11 cellular contexts compared by ENCODE assay signal in the genomic region with DNA sequence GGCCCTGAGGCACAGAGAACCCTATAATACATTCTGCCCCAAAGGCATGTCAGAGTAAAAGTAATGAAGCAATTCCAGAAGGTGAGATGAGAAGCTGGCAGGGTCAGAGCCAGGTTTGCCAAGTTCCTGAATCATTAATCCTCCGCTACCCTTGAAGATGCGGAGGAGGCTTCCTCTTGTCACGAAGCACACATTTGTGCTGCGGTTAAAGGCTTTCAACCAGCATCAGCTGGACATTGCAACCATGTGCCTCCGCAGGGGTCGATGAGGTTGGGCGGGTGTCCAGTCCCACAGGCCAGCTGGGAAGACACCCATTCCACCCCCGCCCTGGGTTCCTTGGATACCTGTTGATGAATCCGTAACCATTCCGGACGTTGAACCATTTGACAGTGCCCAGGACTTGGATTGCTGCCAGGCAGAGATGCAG. TPM values are rescaled to one million over a fixed set of nuclear protein-coding genes. Genes with fewer than 3 reads are reported as not detected.
A peak's percentile ranks its signal among the peaks of the same experiment; 100 is the strongest.
DNase-seq lines count a peak whose midpoint lies in the region; ATAC-seq and TF ChIP-seq lines count a peak whose summit lies in the region.
"Had no signal": no experiment of that assay in that cellular context is flagged by ENCODE, and none has a peak within 500 bp of the region (broad histone marks: within the 10 kb centered on the region; RNA-seq: fewer than 3 reads in every experiment).

No MANE protein-coding gene starts in this region.

- DNase-seq in right cardiac atrium (peak in 2 of 3 donors; percentile 41 to 57), Right ventricle myocardium inferior (ENCODE audit: missing footprints) (no peak), WTC11 (ENCODE audit: low spot score) (no peak), kidney glomerular epithelial cell (lab: John Stamatoyannopoulos, UW) (peak; percentile 85), transverse colon (no peak), cortex of kidney (lab: John Stamatoyannopoulos, UW) (no peak), D341Med (ENCODE audit: low spot score) (no peak)
- no peak for DNase-seq in effector CD8-positive, alpha-beta T cell (lab: John Stamatoyannopoulos, UW)
- DNase-seq: NCI-H446, T-helper 9 cell had no signal

- peaks cover 56% of the 10 kb centered on the region for H3K27me3 Mint-ChIP-seq in WTC11 (ENCODE audit: low read depth)

- H3K4me1 ChIP-seq in right cardiac atrium (ENCODE audit: control insufficient read depth, insufficient read depth, low read length) (peaks cover 12% of the 10 kb centered on the region), transverse colon (peaks cover 26 to 56% (median 47%) of the 10 kb centered on the region in 4 donors)

- ATAC-seq in right cardiac atrium (no peak), Right ventricle myocardium inferior (no peak), WTC11 (no peak)

- H3K4me3 ChIP-seq in right cardiac atrium (ENCODE audit: low read length) (no peak overlapping the region), transverse colon (peak overlapping the region in 1 of 4 donors; percentile 46)
- H3K4me3 ChIP-seq: BLaER1 treated with 17β-estradiol and CSF1 and Interleukin-3, amounts not matched to agents 10 nM and 100 nM had no signal

- intact Hi-C loops in right cardiac atrium (cut with DNase I) (loop anchor here in 1 of 4 donors (10.0 kb wide), 1 partner anchor 52 kb away; no protein-coding TSS in a partner anchor), Right ventricle myocardium inferior (cut with DNase I) (no loop called here), transverse colon (cut with DNase I; ENCODE audit: low total_unique reads) (no loop called here)

- peak overlapping the region; percentile 65 for H3K4me3 Mint-ChIP-seq in WTC11

- H3K27me3 ChIP-seq in right cardiac atrium (ENCODE audit: control insufficient read depth, insufficient read depth) (no peaks in the 10 kb centered on the region), transverse colon (peaks cover 25% of the 10 kb centered on the region)

- no peak overlapping the region for H3K27ac ChIP-seq in right cardiac atrium (ENCODE audit: low read length)
- H3K27ac ChIP-seq in transverse colon: peak overlapping the region in 3 of 4 donors; percentile 88 to 91 (median 90)
- H3K27ac ChIP-seq: BLaER1 treated with 17β-estradiol and CSF1 and Interleukin-3, amounts not matched to agents 10 nM and 100 nM had no signal

- H3K4me1 Mint-ChIP-seq in WTC11: peaks cover 33% of the 10 kb centered on the region

- no peaks in the 10 kb centered on the region for H3K9me3 ChIP-seq in right cardiac atrium (ENCODE audit: control insufficient read depth, low read length)
- no peaks in the 10 kb centered on the region for H3K9me3 ChIP-seq in transverse colon
- H3K9me3 ChIP-seq: BLaER1 treated with 17β-estradiol and CSF1 and Interleukin-3, amounts not matched to agents 10 nM and 100 nM had no signal

- H3K36me3 Mint-ChIP-seq in WTC11: no peaks in the 10 kb centered on the region; the same call in 1 of the 2 replicates

- in situ Hi-C loops in transverse colon (cut with MboI; ENCODE audit: low pct_ligation_motif_present in 1 of 4, low pct_unique_long_range_greater_than_20kb in 1 of 4, low sequenced_read_pairs in 3 of 4): loop anchor here in 2 of 4 donors (25.0 kb wide), 1 partner anchor 256 kb away; a partner anchor contains a TSS

- TF ChIP-seq POLR2A in transverse colon (IDR thresholded peaks at IDR 0.05): no peak

- no peaks in the 10 kb centered on the region for H3K36me3 ChIP-seq in transverse colon
- H3K36me3 ChIP-seq: BLaER1 treated with 17β-estradiol and CSF1 and Interleukin-3, amounts not matched to agents 10 nM and 100 nM had no signal

- no peak for TF ChIP-seq EP300 in transverse colon (IDR thresholded peaks at IDR 0.05; ENCODE audit: low read depth)

- TF ChIP-seq CTCF in WTC11 (IDR thresholded peaks at IDR 0.05) (no peak), transverse colon (IDR thresholded peaks at IDR 0.05) (no peak)

- no peak overlapping the region for H3K27ac Mint-ChIP-seq in WTC11

- H3K9me3 Mint-ChIP-seq in WTC11: no peaks in the 10 kb centered on the region

- 72% methylated on average over 11 of the region's 11 CpGs for WGBS in right cardiac atrium
- WGBS in transverse colon (ENCODE audit: low coverage in 1 of 2), 2 donors: 30 to 69% methylated on average over 2 to 11 of the region's 11 CpGs

- CTCF ChIA-PET in WTC11 (lab: Charles Lee): interaction anchor here (1.0 to 5.4 kb wide), 5 partner anchors 12 to 79 kb away, joined by 3 to 61 read pairs (median 4); a partner anchor contains a TSS

- POLR2A ChIA-PET in WTC11 (lab: Charles Lee): interaction anchor here (0.6 to 0.7 kb wide), 2 partner anchors 51 to 107 kb away, joined by 3 to 4 read pairs; a partner anchor contains a TSS

TF ChIP-seq in WTC11, 78 proteins besides CTCF, POLR2A, EP300 and RAD21 (continues in another document):
- TF ChIP-seq ZNF423 (CRISPR knock-in tag; IDR thresholded peaks at IDR 0.05) (no peak), TEAD4 (CRISPR knock-in tag; IDR thresholded peaks at IDR 0.05) (no peak), TP53 (CRISPR knock-in tag; IDR thresholded peaks at IDR 0.05) (no peak)
- TF ChIP-seq, protein P1, sequence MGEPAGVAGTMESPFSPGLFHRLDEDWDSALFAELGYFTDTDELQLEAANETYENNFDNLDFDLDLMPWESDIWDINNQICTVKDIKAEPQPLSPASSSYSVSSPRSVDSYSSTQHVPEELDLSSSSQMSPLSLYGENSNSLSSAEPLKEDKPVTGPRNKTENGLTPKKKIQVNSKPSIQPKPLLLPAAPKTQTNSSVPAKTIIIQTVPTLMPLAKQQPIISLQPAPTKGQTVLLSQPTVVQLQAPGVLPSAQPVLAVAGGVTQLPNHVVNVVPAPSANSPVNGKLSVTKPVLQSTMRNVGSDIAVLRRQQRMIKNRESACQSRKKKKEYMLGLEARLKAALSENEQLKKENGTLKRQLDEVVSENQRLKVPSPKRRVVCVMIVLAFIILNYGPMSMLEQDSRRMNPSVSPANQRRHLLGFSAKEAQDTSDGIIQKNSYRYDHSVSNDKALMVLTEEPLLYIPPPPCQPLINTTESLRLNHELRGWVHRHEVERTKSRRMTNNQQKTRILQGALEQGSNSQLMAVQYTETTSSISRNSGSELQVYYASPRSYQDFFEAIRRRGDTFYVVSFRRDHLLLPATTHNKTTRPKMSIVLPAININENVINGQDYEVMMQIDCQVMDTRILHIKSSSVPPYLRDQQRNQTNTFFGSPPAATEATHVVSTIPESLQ (CRISPR knock-in tag; IDR thresholded peaks at IDR 0.05): no peak
- TF ChIP-seq, protein P2, sequence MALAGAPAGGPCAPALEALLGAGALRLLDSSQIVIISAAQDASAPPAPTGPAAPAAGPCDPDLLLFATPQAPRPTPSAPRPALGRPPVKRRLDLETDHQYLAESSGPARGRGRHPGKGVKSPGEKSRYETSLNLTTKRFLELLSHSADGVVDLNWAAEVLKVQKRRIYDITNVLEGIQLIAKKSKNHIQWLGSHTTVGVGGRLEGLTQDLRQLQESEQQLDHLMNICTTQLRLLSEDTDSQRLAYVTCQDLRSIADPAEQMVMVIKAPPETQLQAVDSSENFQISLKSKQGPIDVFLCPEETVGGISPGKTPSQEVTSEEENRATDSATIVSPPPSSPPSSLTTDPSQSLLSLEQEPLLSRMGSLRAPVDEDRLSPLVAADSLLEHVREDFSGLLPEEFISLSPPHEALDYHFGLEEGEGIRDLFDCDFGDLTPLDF (CRISPR knock-in tag; IDR thresholded peaks at IDR 0.05): no peak

RNA-seq across cellular contexts. Expression of a gene that starts 1.3 kb away (rescaled TPM):
- 1 to 10 TPM; 1.4 to 3.1 (median 1.8) TPM for total RNA-seq in right cardiac atrium
- polyA plus RNA-seq in right cardiac atrium: 5.3 TPM
- total RNA-seq in Right ventricle myocardium inferior: 0.81 TPM
- total RNA-seq in WTC11 (2021): 26.8 to 36.5 TPM (median 35.2 TPM) in 3 replicates
- 100 to 1,000 TPM in 1 of 4 donors, 10 to 100 TPM in 3; 23.1 to 151 (median 43.4) TPM for total RNA-seq in transverse colon

RNA-seq across cellular contexts. Expression of a gene that starts 11.6 kb away (rescaled TPM):
- total RNA-seq in right cardiac atrium (100 to 1,000 TPM in 3 of 4 donors, 10 to 100 TPM in 1; 57.6 to 146 (median 103) TPM), Right ventricle myocardium inferior (119 TPM), WTC11 (2021) (5.6 to 6.4 TPM (median 6.2 TPM) in 3 replicates), transverse colon (10 to 100 TPM in 3 of 4 donors, 1 to 10 TPM in 1; 9.7 to 35.5 (median 20.3) TPM)
- 83.1 TPM for polyA plus RNA-seq in right cardiac atrium

RNA-seq across cellular contexts. Expression of a gene that starts 14.3 kb away (rescaled TPM):
- total RNA-seq in right cardiac atrium (100 to 1,000 TPM; 259 to 311 (median 268) TPM), Right ventricle myocardium inferior (326 TPM), WTC11 (2021) (929 to 1,021 TPM (median 936 TPM) in 3 replicates), transverse colon (100 to 1,000 TPM in 3 of 4 donors, 10 to 100 TPM in 1; 91.3 to 188 (median 149) TPM)
- polyA plus RNA-seq in right cardiac atrium: 301 TPM

RNA-seq across cellular contexts. Expression of a gene that starts 22.0 kb away (rescaled TPM):
- total RNA-seq in right cardiac atrium: 10 to 100 TPM; 65.0 to 76.1 (median 65.8) TPM
- polyA plus RNA-seq in right cardiac atrium: 68.4 TPM
- total RNA-seq in Right ventricle myocardium inferior: 70.3 TPM
- 42.2 to 55.9 TPM (median 44.7 TPM) in 3 replicates for total RNA-seq in WTC11 (2021)
- 100 to 1,000 TPM in 3 of 4 donors, 10 to 100 TPM in 1; 96.5 to 578 (median 150) TPM for total RNA-seq in transverse colon

RNA-seq across cellular contexts. Expression of a gene that starts 30.9 kb away (rescaled TPM):
- total RNA-seq in right cardiac atrium (1 to 10 TPM; 1.8 to 3.4 (median 2.8) TPM), Right ventricle myocardium inferior (1.2 TPM), WTC11 (2021) (131 to 136 TPM (median 136 TPM) in 3 replicates), transverse colon (1,000 to 10,000 TPM in 1 of 4 donors, 100 to 1,000 TPM in 3; 571 to 1,162 (median 940) TPM)
- polyA plus RNA-seq in right cardiac atrium: 2.9 TPM

Comparison
In these comparisons a context has a peak if more than half of its experiments do, and no peak if none do; other contexts are left out.
1. DNase-seq: peak in right cardiac atrium (2 of 3) and kidney glomerular epithelial cell (single experiment); none in Right ventricle myocardium inferior (single experiment), WTC11 (single experiment), transverse colon (single experiment), effector CD8-positive, alpha-beta T cell (single experiment), cortex of kidney (single experiment) and D341Med (single experiment).